In the genomic region with DNA sequence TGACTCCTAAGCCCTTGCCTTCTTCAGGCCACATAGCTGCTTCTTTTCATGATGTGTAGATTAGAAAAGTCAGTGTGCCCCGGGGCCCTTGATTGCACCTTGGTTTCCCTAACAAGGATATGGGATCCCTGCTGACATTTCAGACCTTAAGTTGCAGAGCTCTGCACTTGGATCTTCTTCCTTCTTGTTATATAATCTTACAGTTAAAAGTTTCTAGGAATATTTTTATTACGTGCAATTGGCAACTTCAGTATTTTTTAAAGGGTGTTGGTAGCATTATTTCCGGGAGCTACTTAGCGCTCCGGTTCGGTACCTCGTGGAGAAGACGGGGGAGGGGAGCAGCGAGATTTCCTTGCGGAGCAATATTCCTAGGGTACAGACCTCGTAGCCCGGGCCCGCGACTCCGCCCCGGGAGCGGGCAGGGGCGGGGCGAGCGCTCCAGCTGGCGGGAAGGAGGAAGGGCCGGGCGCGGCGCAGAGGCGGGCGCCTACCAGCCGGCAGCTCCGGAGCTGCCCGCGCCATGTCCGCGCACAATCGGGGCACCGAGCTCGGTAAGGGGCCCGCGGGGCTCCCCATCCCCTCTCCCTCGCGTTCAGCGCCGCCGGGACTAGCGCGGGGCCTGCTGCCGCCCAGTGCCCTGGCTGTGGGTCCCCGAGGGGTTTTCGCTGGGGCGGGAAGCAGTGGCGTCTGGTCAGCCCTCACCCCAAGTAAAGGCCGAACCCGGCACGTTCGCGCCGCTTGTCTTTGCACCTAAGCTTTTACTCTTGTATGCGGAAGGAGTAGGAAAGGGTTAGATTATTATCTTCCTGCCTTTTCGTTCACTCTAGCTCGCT, we compare ENCODE assay signal across 1 cellular context.
A peak's percentile ranks its signal among the peaks of the same experiment; 100 is the strongest.
TF ChIP-seq lines count a peak whose summit lies in the region.

A gene (plus strand): TSS at position 469 of the 833 bp plus-strand sequence. CDS start 52 bp downstream, at position 521.

TF ChIP-seq in IMR-90, 13 proteins besides CTCF, POLR2A, EP300 and RAD21:
- TF ChIP-seq, protein P1, sequence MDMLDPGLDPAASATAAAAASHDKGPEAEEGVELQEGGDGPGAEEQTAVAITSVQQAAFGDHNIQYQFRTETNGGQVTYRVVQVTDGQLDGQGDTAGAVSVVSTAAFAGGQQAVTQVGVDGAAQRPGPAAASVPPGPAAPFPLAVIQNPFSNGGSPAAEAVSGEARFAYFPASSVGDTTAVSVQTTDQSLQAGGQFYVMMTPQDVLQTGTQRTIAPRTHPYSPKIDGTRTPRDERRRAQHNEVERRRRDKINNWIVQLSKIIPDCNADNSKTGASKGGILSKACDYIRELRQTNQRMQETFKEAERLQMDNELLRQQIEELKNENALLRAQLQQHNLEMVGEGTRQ (IDR thresholded peaks at IDR 0.05; ENCODE audit: low read depth, low read length): no peak
- TF ChIP-seq BHLHE40 (IDR thresholded peaks at IDR 0.05; ENCODE audit: low read depth, low read length): peak; percentile 80
- TF ChIP-seq MXI1 (IDR thresholded peaks at IDR 0.05; ENCODE audit: borderline replicate concordance, low read depth, low read length): 0 out of 2 replicates have a peak, but pooled peaks have one; percentile 12
- TF ChIP-seq MAZ (IDR thresholded peaks at IDR 0.05; ENCODE audit: borderline replicate concordance, low read depth, low read length): 0 out of 2 replicates have a peak, but pooled peaks have one; percentile 55
- no peak for TF ChIP-seq MAFK (IDR thresholded peaks at IDR 0.05; ENCODE audit: low read depth, low read length)
- no peak for TF ChIP-seq RFX5 (IDR thresholded peaks at IDR 0.05; ENCODE audit: low read depth, low read length)
